Comparison of ENCODE assay signal across 14 cellular contexts in genomic region chr2:108919571-108920373, GRCh38.
DNase-seq lines count a peak whose midpoint lies in the region; ATAC-seq, FAIRE-seq and TF ChIP-seq lines count a peak whose summit lies in the region.
"Had no signal": no experiment of that assay in that cellular context is flagged by ENCODE, and none has a peak within 500 bp of the region (broad histone marks: within the 10 kb centered on the region; RNA-seq: fewer than 3 reads in every experiment).

No MANE protein-coding gene starts in this region.

- CTCF ChIA-PET in K562 (lab: Yijun Ruan, JAX; ENCODE audit: low intra/inter-chr PET ratio), result no interaction called here
- CTCF ChIA-PET in HepG2 (lab: Yijun Ruan, JAX; ENCODE audit: low intra/inter-chr PET ratio, low total read pairs), result no interaction called here
- CTCF ChIA-PET in PC-9 (lab: Charles Lee), result no interaction called here

- no peak overlapping the region for H3K9ac ChIP-seq in K562 (ENCODE audit: insufficient read depth in 1 of 2, low read depth in 2 of 2, low read length in 2 of 2)
- no peak overlapping the region for H3K9ac ChIP-seq in HepG2 (ENCODE audit: insufficient read depth, low read depth, low read length)

- H3F3A ChIP-seq in PC-9 (ENCODE audit: insufficient read depth, low read depth), result peaks cover 10% of the 10 kb centered on the region; the same call in 1 of the 2 replicates

- no TSS peak for BruUV-seq in K562 (replicated peaks; lab: Mats Ljungman, UMichigan)
- no TSS peak for BruUV-seq in HepG2 (replicated peaks; lab: Mats Ljungman, UMichigan)
- no TSS peak for BruUV-seq in PC-9 (replicated peaks; lab: Mats Ljungman, UMichigan)

- no peaks in the 10 kb centered on the region for H3K36me3 ChIP-seq in K562 (ENCODE audit: control insufficient read depth, insufficient read depth, low read length)
- no peaks in the 10 kb centered on the region for H3K36me3 ChIP-seq in HepG2 (replicated peaks in 1 of 2; ENCODE audit: control insufficient read depth in 1 of 2, insufficient read depth in 2 of 2, low read length in 2 of 2)
- H3K36me3 ChIP-seq in spleen, result no peaks in the 10 kb centered on the region
- no peaks in the 10 kb centered on the region for H3K36me3 ChIP-seq in PC-9 (ENCODE audit: low read depth)

- no peak for TF ChIP-seq CTCF in K562 (IDR thresholded peaks at IDR 0.05 in 2 of 3, conservative IDR thresholded peaks at IDR 0.05 in 1 of 3; ENCODE audit: insufficient read depth in 2 of 3, low read depth in 1 of 3, low read length in 3 of 3)
- no peak for TF ChIP-seq CTCF in HepG2 (CRISPR knock-in tag; IDR thresholded peaks at IDR 0.05)
- TF ChIP-seq CTCF in spleen (IDR thresholded peaks at IDR 0.05 in 8 of 11, conservative IDR thresholded peaks at IDR 0.05 in 3 of 11), result no peak
- TF ChIP-seq CTCF in PC-9 (conservative IDR thresholded peaks at IDR 0.05), result no peak

- POLR2A ChIA-PET in K562 (lab: Yijun Ruan, JAX) (interaction anchor here (0.6 kb wide), 1 partner anchor 10 kb away, joined by 3 read pairs; no protein-coding TSS in a partner anchor), HepG2 (lab: Yijun Ruan, JAX) (no interaction called here), PC-9 (lab: Charles Lee; ENCODE audit: unreplicated experiment) (no interaction called here)

- intact Hi-C loops in K562 (cut with micrococcal nuclease), result no loop called here
- intact Hi-C loops in HepG2 (cut with micrococcal nuclease; ENCODE audit: unreplicated experiment), result no loop called here
- intact Hi-C loops in spleen (cut with DNase I; ENCODE audit: low total_unique reads), result no loop called here
- intact Hi-C loops in PC-9 (cut with micrococcal nuclease; ENCODE audit: unreplicated experiment), result no loop called here

- H3K27me3 ChIP-seq in K562 (ENCODE audit: control insufficient read depth in 2 of 2, insufficient read depth in 2 of 2, low read length in 2 of 2) (peaks cover 39 to 89% of the 10 kb centered on the region in 2 experiments), HepG2 (ENCODE audit: control insufficient read depth in 1 of 2, insufficient read depth in 2 of 2, low read length in 2 of 2) (peaks cover 5 to 66% of the 10 kb centered on the region in 2 experiments; a peak in 4 of 5 replicates), spleen (replicated peaks in 1 of 7) (peaks cover 0 to 4% (median 0%) of the 10 kb centered on the region in 7 donors), PC-9 (ENCODE audit: insufficient read depth, low read depth) (no peaks in the 10 kb centered on the region)

- no peaks in the 10 kb centered on the region for H3K9me1 ChIP-seq in K562 (ENCODE audit: control insufficient read depth, insufficient read depth, low read length)

- H3K4me1 ChIP-seq in K562 (replicated peaks in 1 of 2; ENCODE audit: control insufficient read depth in 2 of 2, insufficient read depth in 2 of 2, low read length in 2 of 2), result no peaks in the 10 kb centered on the region
- peaks cover 25% of the 10 kb centered on the region for H3K4me1 ChIP-seq in HepG2 (ENCODE audit: insufficient read depth, low read length)
- H3K4me1 ChIP-seq in spleen, result no peaks in the 10 kb centered on the region
- H3K4me1 ChIP-seq in PC-9 (replicated peaks; ENCODE audit: insufficient read depth), result peaks cover 28% of the 10 kb centered on the region

- H3K4me2 ChIP-seq in K562 (ENCODE audit: insufficient read depth, low read length), result no peak overlapping the region
- H3K4me2 ChIP-seq in HepG2 (ENCODE audit: low read depth, low read length), result no peak overlapping the region
- no peak overlapping the region for H3K4me2 ChIP-seq in PC-9

- DNase-seq in HT1080 (ENCODE audit: low read depth) (peak; percentile 8), K562 (ENCODE audit: extremely low read depth in 1 of 4, low spot score in 3 of 4) (no peak), HepG2 (ENCODE audit: low spot score) (no peak), spleen (peak; percentile 47), PC-9 (no peak)
- no peak for DNase-seq in effector CD8-positive, alpha-beta T cell (lab: John Stamatoyannopoulos, UW)
- DNase-seq: DMS79 treated with DMSO at 0.1 percent for 48 hours, HFFc6, KBM-7, NCI-H1694 treated with DMSO at 0.1 percent for 48 hours, Right ventricle myocardium superior had no signal

- H3K9me3 ChIP-seq in K562 (replicated peaks; ENCODE audit: control insufficient read depth, insufficient read depth, low read depth, low read length), result no peaks in the 10 kb centered on the region
- no peaks in the 10 kb centered on the region for H3K9me3 ChIP-seq in HepG2 (ENCODE audit: low read length)
- no peaks in the 10 kb centered on the region for H3K9me3 ChIP-seq in spleen
- H3K9me3 ChIP-seq in PC-9 (ENCODE audit: insufficient read depth, low read depth), result no peaks in the 10 kb centered on the region

- in situ Hi-C loops in K562 (cut with MboI) (no loop called here), HepG2 (cut with HindIII; ENCODE audit: extremely low pct_ligation_motif_present, low pct_unique_long_range_greater_than_20kb) (no loop called here)

- H3K79me2 ChIP-seq in K562 (ENCODE audit: control insufficient read depth, insufficient read depth, low read length) (no peaks in the 10 kb centered on the region), HepG2 (ENCODE audit: insufficient read depth, low read length) (no peaks in the 10 kb centered on the region), PC-9 (ENCODE audit: low read depth) (no peaks in the 10 kb centered on the region)

- no peak for TF ChIP-seq EP300 in K562 (IDR thresholded peaks at IDR 0.05; ENCODE audit: low read length)
- no peak for TF ChIP-seq EP300 in HepG2 (IDR thresholded peaks at IDR 0.05; ENCODE audit: low read depth in 2 of 2, low read length in 2 of 2)
- no peak for TF ChIP-seq EP300 in HepG2 (CRISPR knock-in tag; IDR thresholded peaks at IDR 0.05; ENCODE audit: borderline replicate concordance)

- H3K9me2 ChIP-seq in PC-9 (ENCODE audit: insufficient read depth), result no peaks in the 10 kb centered on the region

- H3K27ac ChIP-seq in K562 (ENCODE audit: extremely low read depth, low read depth, low read length) (no peak overlapping the region), HepG2 (ENCODE audit: extremely low read length, insufficient read depth, low read length) (no peak overlapping the region), spleen (no peak overlapping the region), PC-9 (no peak overlapping the region)
- H3K27ac ChIP-seq: C4-2B had no signal

- H2AFZ ChIP-seq in K562 (ENCODE audit: low read depth, low read length) (no peak overlapping the region), HepG2 (ENCODE audit: low read length) (no peak overlapping the region), PC-9 (no peak overlapping the region)

- 0 out of 2 replicates have a peak, but pooled peaks cover 3% of the 10 kb centered on the region for H4K20me1 ChIP-seq in K562 (replicated peaks; ENCODE audit: control insufficient read depth, insufficient read depth, low read length)
- H4K20me1 ChIP-seq in HepG2 (ENCODE audit: insufficient read depth, low read length), result no peaks in the 10 kb centered on the region
- no peaks in the 10 kb centered on the region for H4K20me1 ChIP-seq in PC-9 (ENCODE audit: insufficient read depth)

- FAIRE-seq in K562 (lab: Jason Lieb, UNC) (no peak), HepG2 (lab: Jason Lieb, UNC) (no peak)
- FAIRE-seq: RCC 7860 had no signal

- no peak for ATAC-seq in K562
- ATAC-seq in HepG2, result no peak
- no peak for ATAC-seq in HG03354 (IDR thresholded peaks at IDR 0.05; ENCODE audit: poor library complexity, severe bottlenecking, unreplicated experiment)

- TF ChIP-seq RAD21 in K562 (CRISPR knock-in tag; conservative IDR thresholded peaks at IDR 0.05 in 1 of 2, IDR thresholded peaks at IDR 0.05 in 1 of 2) (no peak), HepG2 (CRISPR knock-in tag; IDR thresholded peaks at IDR 0.05) (no peak)

- WGBS in K562 (ENCODE audit: insufficient coverage, low coverage, missing lambda C conversion rate), result 2% methylated on average over 15 of the region's 19 CpGs
- 54% methylated on average over 9 of the region's 19 CpGs for WGBS in HepG2 (ENCODE audit: low lambda C conversion rate)
- 83 to 97% (median 88%) methylated on average over 9 to 19 of the region's 19 CpGs for WGBS in spleen, 5 donors

- TF ChIP-seq POLR2A in K562 (conservative IDR thresholded peaks at IDR 0.05), result no peak
- TF ChIP-seq POLR2A in HepG2 (IDR thresholded peaks at IDR 0.05; ENCODE audit: insufficient read depth in 1 of 2, low read depth in 2 of 2, low read length in 2 of 2), result no peak
- no peak for TF ChIP-seq POLR2A in spleen (IDR thresholded peaks at IDR 0.05)

- H3K4me3 ChIP-seq in K562 (no peak overlapping the region), HepG2 (replicated peaks in 1 of 3; ENCODE audit: insufficient read depth in 1 of 3, low read depth in 2 of 3, low read length in 3 of 3) (no peak overlapping the region), spleen (no peak overlapping the region), PC-9 (no peak overlapping the region)

TF ChIP-seq in K562, 482 proteins besides CTCF, POLR2A, EP300 and RAD21:
- peak; percentile 45; the same call in 1 of the 2 replicates for TF ChIP-seq BHLHE40 (IDR thresholded peaks at IDR 0.05; ENCODE audit: low read length)
- TF ChIP-seq E2F5 (CRISPR knock-in tag; IDR thresholded peaks at IDR 0.05), result no peak
- TF ChIP-seq FOS (IDR thresholded peaks at IDR 0.05; ENCODE audit: extremely low read depth, insufficient read length), result no peak

Comparison
In these comparisons a context has a peak if more than half of its experiments do, and no peak if none do; other contexts are left out.
1. DNase-seq: peak in HT1080 (single experiment) and spleen (single experiment); none in K562 (0 of 4), HepG2 (single experiment), effector CD8-positive, alpha-beta T cell (single experiment) and PC-9 (0 of 2).